Comparison of ENCODE assay signal across 7 cellular contexts in genomic region chr4:98995183-98996055, GRCh38. TPM values are rescaled to one million over a fixed set of nuclear protein-coding genes. Genes with fewer than 3 reads are reported as not detected.
DNase-seq lines count a peak whose midpoint lies in the region; ATAC-seq, FAIRE-seq and TF ChIP-seq lines count a peak whose summit lies in the region.

TSS of gene METAP1 (plus strand) at chr4:98995721. CDS start at chr4:98995754, 33 bp downstream.

- no peaks in the 10 kb centered on the region for H3K36me3 ChIP-seq in astrocyte (ENCODE audit: insufficient read depth, low read length)

- peak within 1 kb of the TSS; percentile 93 for H3K4me3 Mint-ChIP-seq in T-helper 2 cell treated with Interferon-gamma antibody and Interleukin-4, amounts not matched to agents 5 μg/mL and 100 μg/mL, for 36 hours
- H3K4me3 Mint-ChIP-seq in astrocyte (ENCODE audit: unreplicated experiment): peak within 1 kb of the TSS; percentile 96

- H3K9me3 ChIP-seq in astrocyte (ENCODE audit: insufficient read depth, low read depth, low read length): no peaks in the 10 kb centered on the region

- FAIRE-seq in astrocyte (lab: Jason Lieb, UNC): no peak

- DNase-seq in NCI-H1930 (lab: John Stamatoyannopoulos, UW) (peak; percentile 93 to 97), astrocyte (ENCODE audit: low read depth) (peak; percentile 85), hepatic stellate cell (ENCODE audit: low spot score) (peak; percentile 91), renal cortical epithelial cell (ENCODE audit: low read depth) (peak; percentile 84)
- peak; percentile 96 for DNase-seq in T-helper 2 cell treated with Interferon-gamma antibody and Interleukin-4, amounts not matched to agents 5 μg/mL and 100 μg/mL, for 36 hours (ENCODE audit: low spot score)

- peaks cover 34% of the 10 kb centered on the region for H4K20me1 ChIP-seq in astrocyte (ENCODE audit: insufficient read depth, low read length)

- no peaks in the 10 kb centered on the region for H3K27me3 Mint-ChIP-seq in T-helper 2 cell treated with Interferon-gamma antibody and Interleukin-4, amounts not matched to agents 5 μg/mL and 100 μg/mL, for 36 hours (ENCODE audit: low read depth)
- H3K27me3 Mint-ChIP-seq in astrocyte (ENCODE audit: low read depth, unreplicated experiment): no peaks in the 10 kb centered on the region

- H3K36me3 Mint-ChIP-seq in T-helper 2 cell treated with Interferon-gamma antibody and Interleukin-4, amounts not matched to agents 5 μg/mL and 100 μg/mL, for 36 hours (ENCODE audit: low read depth): peaks cover 7% of the 10 kb centered on the region
- H3K36me3 Mint-ChIP-seq in astrocyte (ENCODE audit: low read depth, unreplicated experiment): peaks cover 2% of the 10 kb centered on the region

- ATAC-seq in GM18505 (IDR thresholded peaks at IDR 0.05; ENCODE audit: unreplicated experiment) (peak; percentile 93), HG02973 (IDR thresholded peaks at IDR 0.05; ENCODE audit: unreplicated experiment) (peak; percentile 93)

- TF ChIP-seq POLR2A in GM18505 (IDR thresholded peaks at IDR 0.05; ENCODE audit: borderline replicate concordance, extremely low read depth, insufficient read depth, insufficient read length): peak; percentile 84

- peaks cover 45% of the 10 kb centered on the region for H3K79me2 ChIP-seq in astrocyte (ENCODE audit: insufficient read depth, low read length)

- H3K4me1 Mint-ChIP-seq in T-helper 2 cell treated with Interferon-gamma antibody and Interleukin-4, amounts not matched to agents 5 μg/mL and 100 μg/mL, for 36 hours (ENCODE audit: low read depth): peaks cover 26% of the 10 kb centered on the region
- H3K4me1 Mint-ChIP-seq in astrocyte (ENCODE audit: low read depth, unreplicated experiment): peaks cover 14% of the 10 kb centered on the region

- H3K9me3 Mint-ChIP-seq in T-helper 2 cell treated with Interferon-gamma antibody and Interleukin-4, amounts not matched to agents 5 μg/mL and 100 μg/mL, for 36 hours: no peaks in the 10 kb centered on the region
- H3K9me3 Mint-ChIP-seq in astrocyte (ENCODE audit: unreplicated experiment): peaks cover 3% of the 10 kb centered on the region

- TF ChIP-seq CTCF in astrocyte (IDR thresholded peaks at IDR 0.05; ENCODE audit: insufficient read depth, low read depth, low read length): peak; percentile 29

- H3K4me3 ChIP-seq in astrocyte (ENCODE audit: insufficient read depth, low read depth, low read length): peak within 1 kb of the TSS; percentile 91

- peak within 1 kb of the TSS; percentile 88 for H3K9ac ChIP-seq in astrocyte (ENCODE audit: low read length)

- H3K27me3 ChIP-seq in astrocyte (ENCODE audit: insufficient read depth, low read length): no peaks in the 10 kb centered on the region

- peak within 1 kb of the TSS; percentile 99 for H3K27ac Mint-ChIP-seq in T-helper 2 cell treated with Interferon-gamma antibody and Interleukin-4, amounts not matched to agents 5 μg/mL and 100 μg/mL, for 36 hours
- peak within 1 kb of the TSS; percentile 88 for H3K27ac Mint-ChIP-seq in astrocyte (ENCODE audit: unreplicated experiment)

- H2AFZ ChIP-seq in astrocyte (ENCODE audit: low read depth, low read length): peak within 1 kb of the TSS; percentile 99

- H3K4me1 ChIP-seq in astrocyte (ENCODE audit: insufficient read depth, low read length): peaks cover 5% of the 10 kb centered on the region

- H3K27ac ChIP-seq in astrocyte (ENCODE audit: low read depth, low read length): peak within 1 kb of the TSS; percentile 77

- H3K4me2 ChIP-seq in astrocyte (ENCODE audit: low read length): peak within 1 kb of the TSS; percentile 98

RNA-seq across cellular contexts. Expression of gene METAP1, which starts in this region (rescaled TPM):
- 54.2 and 60.9 TPM in 2 replicates for total RNA-seq in astrocyte
- total RNA-seq in renal cortical epithelial cell: 43.4 and 56.7 TPM in 2 replicates

Comparison
In these comparisons a context has a peak if more than half of its experiments do, and no peak if none do; other contexts are left out.
1. Peak in every context shown above with its lines: DNase-seq, ATAC-seq, H3K4me3 ChIP-seq and H3K27ac ChIP-seq.